ENCODE assay signal across 1 cellular context in the genomic region with DNA sequence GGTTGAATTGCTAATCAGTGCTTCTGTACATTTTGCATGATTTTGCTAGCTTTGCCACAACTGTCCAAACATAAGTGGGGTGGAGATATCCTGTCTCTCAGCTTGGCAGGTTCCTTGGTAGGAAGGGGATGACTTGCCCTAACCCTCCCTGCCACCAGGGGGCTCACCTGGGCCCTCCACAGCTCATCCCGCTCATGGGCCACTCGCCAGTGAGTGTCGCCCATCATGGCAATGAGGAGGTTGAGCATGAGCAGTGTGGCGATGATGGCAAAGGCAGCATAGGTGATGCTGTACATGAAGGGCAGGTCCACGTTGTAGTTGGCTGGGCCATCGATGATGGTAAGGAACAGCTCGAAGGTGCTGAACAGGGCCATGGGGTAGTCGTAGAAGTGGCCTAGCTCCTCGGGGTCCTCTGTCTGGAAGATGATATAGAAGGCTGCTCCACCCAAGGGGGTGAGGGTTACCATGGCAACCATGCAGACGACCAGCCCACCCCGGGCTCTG.
TF ChIP-seq lines count a peak whose summit lies in the region.

No MANE protein-coding gene starts in this region.

TF ChIP-seq in HepG2, 621 proteins besides CTCF, POLR2A, EP300 and RAD21 (continued from another document):
- TF ChIP-seq, protein P1, sequence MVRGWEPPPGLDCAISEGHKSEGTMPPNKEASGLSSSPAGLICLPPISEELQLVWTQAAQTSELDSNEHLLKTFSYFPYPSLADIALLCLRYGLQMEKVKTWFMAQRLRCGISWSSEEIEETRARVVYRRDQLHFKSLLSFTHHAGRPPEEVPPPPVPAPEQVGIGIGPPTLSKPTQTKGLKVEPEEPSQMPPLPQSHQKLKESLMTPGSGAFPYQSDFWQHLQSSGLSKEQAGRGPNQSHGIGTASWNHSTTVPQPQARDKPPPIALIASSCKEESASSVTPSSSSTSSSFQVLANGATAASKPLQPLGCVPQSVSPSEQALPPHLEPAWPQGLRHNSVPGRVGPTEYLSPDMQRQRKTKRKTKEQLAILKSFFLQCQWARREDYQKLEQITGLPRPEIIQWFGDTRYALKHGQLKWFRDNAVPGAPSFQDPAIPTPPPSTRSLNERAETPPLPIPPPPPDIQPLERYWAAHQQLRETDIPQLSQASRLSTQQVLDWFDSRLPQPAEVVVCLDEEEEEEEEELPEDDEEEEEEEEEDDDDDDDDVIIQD (CRISPR knock-in tag; IDR thresholded peaks at IDR 0.05; ENCODE audit: low read depth): no peak
- TF ChIP-seq, protein P2, sequence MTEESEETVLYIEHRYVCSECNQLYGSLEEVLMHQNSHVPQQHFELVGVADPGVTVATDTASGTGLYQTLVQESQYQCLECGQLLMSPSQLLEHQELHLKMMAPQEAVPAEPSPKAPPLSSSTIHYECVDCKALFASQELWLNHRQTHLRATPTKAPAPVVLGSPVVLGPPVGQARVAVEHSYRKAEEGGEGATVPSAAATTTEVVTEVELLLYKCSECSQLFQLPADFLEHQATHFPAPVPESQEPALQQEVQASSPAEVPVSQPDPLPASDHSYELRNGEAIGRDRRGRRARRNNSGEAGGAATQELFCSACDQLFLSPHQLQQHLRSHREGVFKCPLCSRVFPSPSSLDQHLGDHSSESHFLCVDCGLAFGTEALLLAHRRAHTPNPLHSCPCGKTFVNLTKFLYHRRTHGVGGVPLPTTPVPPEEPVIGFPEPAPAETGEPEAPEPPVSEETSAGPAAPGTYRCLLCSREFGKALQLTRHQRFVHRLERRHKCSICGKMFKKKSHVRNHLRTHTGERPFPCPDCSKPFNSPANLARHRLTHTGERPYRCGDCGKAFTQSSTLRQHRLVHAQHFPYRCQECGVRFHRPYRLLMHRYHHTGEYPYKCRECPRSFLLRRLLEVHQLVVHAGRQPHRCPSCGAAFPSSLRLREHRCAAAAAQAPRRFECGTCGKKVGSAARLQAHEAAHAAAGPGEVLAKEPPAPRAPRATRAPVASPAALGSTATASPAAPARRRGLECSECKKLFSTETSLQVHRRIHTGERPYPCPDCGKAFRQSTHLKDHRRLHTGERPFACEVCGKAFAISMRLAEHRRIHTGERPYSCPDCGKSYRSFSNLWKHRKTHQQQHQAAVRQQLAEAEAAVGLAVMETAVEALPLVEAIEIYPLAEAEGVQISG (CRISPR knock-in tag; IDR thresholded peaks at IDR 0.05): peak; percentile 58
